Comparison of ENCODE assay signal across 3 cellular contexts in the genomic region with DNA sequence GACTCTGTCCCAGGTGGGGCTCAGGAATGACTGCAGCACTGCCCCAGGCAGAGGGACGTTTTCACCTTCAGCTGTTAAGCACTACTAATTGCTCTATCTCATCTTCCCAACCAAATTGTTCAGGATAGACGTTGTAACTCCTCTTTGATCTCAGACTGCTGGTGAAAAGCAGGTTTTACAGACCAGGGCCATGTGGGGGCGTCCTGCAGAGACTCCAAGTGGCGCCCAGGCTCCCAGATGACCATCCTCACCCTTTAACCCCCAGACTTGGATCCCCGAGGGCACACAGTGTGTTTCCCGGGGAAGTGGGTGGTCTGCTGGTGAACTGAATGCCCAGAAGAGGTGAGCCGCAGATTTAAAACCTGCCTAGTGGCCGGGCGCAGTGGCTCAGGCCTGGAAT.
TF ChIP-seq lines count a peak whose summit lies in the region.

No MANE protein-coding gene starts in this region.

TF ChIP-seq in IMR-90, 13 proteins besides CTCF, POLR2A, EP300 and RAD21:
- TF ChIP-seq SMC3 (IDR thresholded peaks at IDR 0.05; ENCODE audit: low read depth, low read length): peak; percentile 20; the same call in 1 of the 2 replicates
- TF ChIP-seq FOS (IDR thresholded peaks at IDR 0.05; ENCODE audit: low read depth, low read length): no peak

TF ChIP-seq in WTC11, 78 proteins besides CTCF, POLR2A, EP300 and RAD21 (continues in another document):
- TF ChIP-seq, protein P1, sequence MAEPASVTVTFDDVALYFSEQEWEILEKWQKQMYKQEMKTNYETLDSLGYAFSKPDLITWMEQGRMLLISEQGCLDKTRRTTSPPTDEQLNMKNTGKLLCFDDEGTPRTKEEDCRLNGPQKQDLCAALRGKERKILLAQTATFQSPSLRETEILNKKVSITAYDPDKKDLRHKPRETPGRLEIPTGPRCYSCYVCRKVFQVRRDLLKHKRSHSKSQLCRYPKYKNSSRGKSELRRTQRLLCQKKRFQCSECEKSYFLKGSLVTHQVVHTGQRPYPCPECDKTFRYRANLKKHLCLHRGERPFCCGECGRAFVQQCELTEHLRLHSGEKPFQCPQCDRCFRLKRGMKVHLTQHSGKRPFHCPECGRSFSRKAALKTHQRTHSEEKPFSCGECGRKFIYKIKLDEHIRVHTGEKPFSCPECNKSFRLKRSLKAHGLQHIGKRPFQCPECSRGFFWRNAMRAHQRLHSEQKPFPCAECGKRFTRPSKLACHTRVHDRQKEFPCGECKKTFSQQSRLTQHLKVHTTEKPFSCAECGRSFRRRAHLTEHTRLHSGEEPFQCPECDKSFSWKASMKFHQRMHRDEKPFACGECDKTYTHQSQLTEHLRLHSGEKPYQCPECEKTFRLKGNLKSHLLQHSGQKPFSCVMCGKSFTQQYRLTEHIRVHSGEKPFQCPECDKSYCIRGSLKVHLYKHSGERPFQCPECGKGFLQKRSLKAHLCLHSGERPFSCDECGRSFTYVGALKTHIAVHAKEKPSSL (CRISPR knock-in tag; conservative IDR thresholded peaks at IDR 0.05): no peak
- no peak for TF ChIP-seq CREB1 (CRISPR knock-in tag; IDR thresholded peaks at IDR 0.05)
- TF ChIP-seq, protein P2, sequence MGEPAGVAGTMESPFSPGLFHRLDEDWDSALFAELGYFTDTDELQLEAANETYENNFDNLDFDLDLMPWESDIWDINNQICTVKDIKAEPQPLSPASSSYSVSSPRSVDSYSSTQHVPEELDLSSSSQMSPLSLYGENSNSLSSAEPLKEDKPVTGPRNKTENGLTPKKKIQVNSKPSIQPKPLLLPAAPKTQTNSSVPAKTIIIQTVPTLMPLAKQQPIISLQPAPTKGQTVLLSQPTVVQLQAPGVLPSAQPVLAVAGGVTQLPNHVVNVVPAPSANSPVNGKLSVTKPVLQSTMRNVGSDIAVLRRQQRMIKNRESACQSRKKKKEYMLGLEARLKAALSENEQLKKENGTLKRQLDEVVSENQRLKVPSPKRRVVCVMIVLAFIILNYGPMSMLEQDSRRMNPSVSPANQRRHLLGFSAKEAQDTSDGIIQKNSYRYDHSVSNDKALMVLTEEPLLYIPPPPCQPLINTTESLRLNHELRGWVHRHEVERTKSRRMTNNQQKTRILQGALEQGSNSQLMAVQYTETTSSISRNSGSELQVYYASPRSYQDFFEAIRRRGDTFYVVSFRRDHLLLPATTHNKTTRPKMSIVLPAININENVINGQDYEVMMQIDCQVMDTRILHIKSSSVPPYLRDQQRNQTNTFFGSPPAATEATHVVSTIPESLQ (CRISPR knock-in tag; IDR thresholded peaks at IDR 0.05): no peak
- TF ChIP-seq NFE2L1 (CRISPR knock-in tag; IDR thresholded peaks at IDR 0.05): no peak
- no peak for TF ChIP-seq SOX15 (CRISPR knock-in tag; IDR thresholded peaks at IDR 0.05)
- TF ChIP-seq, protein P3, sequence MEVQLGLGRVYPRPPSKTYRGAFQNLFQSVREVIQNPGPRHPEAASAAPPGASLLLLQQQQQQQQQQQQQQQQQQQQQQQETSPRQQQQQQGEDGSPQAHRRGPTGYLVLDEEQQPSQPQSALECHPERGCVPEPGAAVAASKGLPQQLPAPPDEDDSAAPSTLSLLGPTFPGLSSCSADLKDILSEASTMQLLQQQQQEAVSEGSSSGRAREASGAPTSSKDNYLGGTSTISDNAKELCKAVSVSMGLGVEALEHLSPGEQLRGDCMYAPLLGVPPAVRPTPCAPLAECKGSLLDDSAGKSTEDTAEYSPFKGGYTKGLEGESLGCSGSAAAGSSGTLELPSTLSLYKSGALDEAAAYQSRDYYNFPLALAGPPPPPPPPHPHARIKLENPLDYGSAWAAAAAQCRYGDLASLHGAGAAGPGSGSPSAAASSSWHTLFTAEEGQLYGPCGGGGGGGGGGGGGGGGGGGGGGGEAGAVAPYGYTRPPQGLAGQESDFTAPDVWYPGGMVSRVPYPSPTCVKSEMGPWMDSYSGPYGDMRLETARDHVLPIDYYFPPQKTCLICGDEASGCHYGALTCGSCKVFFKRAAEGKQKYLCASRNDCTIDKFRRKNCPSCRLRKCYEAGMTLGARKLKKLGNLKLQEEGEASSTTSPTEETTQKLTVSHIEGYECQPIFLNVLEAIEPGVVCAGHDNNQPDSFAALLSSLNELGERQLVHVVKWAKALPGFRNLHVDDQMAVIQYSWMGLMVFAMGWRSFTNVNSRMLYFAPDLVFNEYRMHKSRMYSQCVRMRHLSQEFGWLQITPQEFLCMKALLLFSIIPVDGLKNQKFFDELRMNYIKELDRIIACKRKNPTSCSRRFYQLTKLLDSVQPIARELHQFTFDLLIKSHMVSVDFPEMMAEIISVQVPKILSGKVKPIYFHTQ (CRISPR knock-in tag; IDR thresholded peaks at IDR 0.05): no peak
- TF ChIP-seq, protein P4, sequence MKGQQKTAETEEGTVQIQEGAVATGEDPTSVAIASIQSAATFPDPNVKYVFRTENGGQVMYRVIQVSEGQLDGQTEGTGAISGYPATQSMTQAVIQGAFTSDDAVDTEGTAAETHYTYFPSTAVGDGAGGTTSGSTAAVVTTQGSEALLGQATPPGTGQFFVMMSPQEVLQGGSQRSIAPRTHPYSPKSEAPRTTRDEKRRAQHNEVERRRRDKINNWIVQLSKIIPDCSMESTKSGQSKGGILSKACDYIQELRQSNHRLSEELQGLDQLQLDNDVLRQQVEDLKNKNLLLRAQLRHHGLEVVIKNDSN (CRISPR knock-in tag; IDR thresholded peaks at IDR 0.05): peak; percentile 34; the same call in 1 of the 2 replicates
- TF ChIP-seq ZNF423 (CRISPR knock-in tag; IDR thresholded peaks at IDR 0.05): no peak
- no peak for TF ChIP-seq SMAD3 (CRISPR knock-in tag; IDR thresholded peaks at IDR 0.05; ENCODE audit: borderline replicate concordance)
- TF ChIP-seq, protein P5, sequence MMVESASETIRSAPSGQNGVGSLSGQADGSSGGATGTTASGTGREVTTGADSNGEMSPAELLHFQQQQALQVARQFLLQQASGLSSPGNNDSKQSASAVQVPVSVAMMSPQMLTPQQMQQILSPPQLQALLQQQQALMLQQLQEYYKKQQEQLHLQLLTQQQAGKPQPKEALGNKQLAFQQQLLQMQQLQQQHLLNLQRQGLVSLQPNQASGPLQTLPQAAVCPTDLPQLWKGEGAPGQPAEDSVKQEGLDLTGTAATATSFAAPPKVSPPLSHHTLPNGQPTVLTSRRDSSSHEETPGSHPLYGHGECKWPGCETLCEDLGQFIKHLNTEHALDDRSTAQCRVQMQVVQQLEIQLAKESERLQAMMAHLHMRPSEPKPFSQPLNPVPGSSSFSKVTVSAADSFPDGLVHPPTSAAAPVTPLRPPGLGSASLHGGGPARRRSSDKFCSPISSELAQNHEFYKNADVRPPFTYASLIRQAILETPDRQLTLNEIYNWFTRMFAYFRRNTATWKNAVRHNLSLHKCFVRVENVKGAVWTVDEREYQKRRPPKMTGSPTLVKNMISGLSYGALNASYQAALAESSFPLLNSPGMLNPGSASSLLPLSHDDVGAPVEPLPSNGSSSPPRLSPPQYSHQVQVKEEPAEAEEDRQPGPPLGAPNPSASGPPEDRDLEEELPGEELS (CRISPR knock-in tag; IDR thresholded peaks at IDR 0.05): 0 out of 2 replicates have a peak, but pooled peaks have one; percentile 7
- TF ChIP-seq, protein P6, sequence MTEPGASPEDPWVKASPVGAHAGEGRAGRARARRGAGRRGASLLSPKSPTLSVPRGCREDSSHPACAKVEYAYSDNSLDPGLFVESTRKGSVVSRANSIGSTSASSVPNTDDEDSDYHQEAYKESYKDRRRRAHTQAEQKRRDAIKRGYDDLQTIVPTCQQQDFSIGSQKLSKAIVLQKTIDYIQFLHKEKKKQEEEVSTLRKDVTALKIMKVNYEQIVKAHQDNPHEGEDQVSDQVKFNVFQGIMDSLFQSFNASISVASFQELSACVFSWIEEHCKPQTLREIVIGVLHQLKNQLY (CRISPR knock-in tag; IDR thresholded peaks at IDR 0.05): no peak

TF ChIP-seq in HepG2, 621 proteins besides CTCF, POLR2A, EP300 and RAD21:
- TF ChIP-seq STAG1 (CRISPR knock-in tag; IDR thresholded peaks at IDR 0.05) (peak; percentile 43), NR2F6 (IDR thresholded peaks at IDR 0.05) (no peak), NR2F6 (CRISPR knock-in tag; IDR thresholded peaks at IDR 0.05) (no peak), DR1 (CRISPR knock-in tag; IDR thresholded peaks at IDR 0.05) (no peak), SMC3 (IDR thresholded peaks at IDR 0.05; ENCODE audit: low read length) (peak; percentile 42; the same call in 1 of the 2 replicates)
- TF ChIP-seq, protein P7, sequence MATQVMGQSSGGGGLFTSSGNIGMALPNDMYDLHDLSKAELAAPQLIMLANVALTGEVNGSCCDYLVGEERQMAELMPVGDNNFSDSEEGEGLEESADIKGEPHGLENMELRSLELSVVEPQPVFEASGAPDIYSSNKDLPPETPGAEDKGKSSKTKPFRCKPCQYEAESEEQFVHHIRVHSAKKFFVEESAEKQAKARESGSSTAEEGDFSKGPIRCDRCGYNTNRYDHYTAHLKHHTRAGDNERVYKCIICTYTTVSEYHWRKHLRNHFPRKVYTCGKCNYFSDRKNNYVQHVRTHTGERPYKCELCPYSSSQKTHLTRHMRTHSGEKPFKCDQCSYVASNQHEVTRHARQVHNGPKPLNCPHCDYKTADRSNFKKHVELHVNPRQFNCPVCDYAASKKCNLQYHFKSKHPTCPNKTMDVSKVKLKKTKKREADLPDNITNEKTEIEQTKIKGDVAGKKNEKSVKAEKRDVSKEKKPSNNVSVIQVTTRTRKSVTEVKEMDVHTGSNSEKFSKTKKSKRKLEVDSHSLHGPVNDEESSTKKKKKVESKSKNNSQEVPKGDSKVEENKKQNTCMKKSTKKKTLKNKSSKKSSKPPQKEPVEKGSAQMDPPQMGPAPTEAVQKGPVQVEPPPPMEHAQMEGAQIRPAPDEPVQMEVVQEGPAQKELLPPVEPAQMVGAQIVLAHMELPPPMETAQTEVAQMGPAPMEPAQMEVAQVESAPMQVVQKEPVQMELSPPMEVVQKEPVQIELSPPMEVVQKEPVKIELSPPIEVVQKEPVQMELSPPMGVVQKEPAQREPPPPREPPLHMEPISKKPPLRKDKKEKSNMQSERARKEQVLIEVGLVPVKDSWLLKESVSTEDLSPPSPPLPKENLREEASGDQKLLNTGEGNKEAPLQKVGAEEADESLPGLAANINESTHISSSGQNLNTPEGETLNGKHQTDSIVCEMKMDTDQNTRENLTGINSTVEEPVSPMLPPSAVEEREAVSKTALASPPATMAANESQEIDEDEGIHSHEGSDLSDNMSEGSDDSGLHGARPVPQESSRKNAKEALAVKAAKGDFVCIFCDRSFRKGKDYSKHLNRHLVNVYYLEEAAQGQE (IDR thresholded peaks at IDR 0.05; ENCODE audit: borderline replicate concordance in 1 of 2, low read depth in 1 of 2, low read length in 2 of 2): no peak
